8 cellular contexts compared by ENCODE assay signal in the genomic region with DNA sequence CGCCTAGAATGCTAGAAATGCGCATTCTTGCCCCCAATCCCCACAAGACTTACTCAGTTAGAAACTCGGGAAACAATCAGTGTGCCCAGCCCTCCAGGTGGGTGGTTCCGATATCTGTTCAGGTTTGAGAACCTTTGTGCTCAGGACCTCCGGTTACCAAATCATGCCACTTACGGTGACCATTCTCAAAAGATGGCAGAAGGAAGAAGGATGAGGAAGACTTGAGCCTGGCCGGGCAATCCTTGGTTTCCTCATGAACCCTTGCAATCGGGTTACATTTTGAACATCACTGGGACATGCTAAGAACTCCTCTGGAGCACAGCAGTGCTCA. TPM values are rescaled to one million over a fixed set of nuclear protein-coding genes. Genes with fewer than 3 reads are reported as not detected.
DNase-seq lines count a peak whose midpoint lies in the region; ATAC-seq and TF ChIP-seq lines count a peak whose summit lies in the region.

No MANE protein-coding gene starts in this region.

- H3K4me2 ChIP-seq in DND-41 (ENCODE audit: insufficient read depth, low read length) (peak overlapping the region; percentile 64), osteoblast (ENCODE audit: insufficient read depth, low read length) (peak overlapping the region; percentile 82)

- no peak for TF ChIP-seq CTCF in DND-41 (IDR thresholded peaks at IDR 0.05; ENCODE audit: borderline replicate concordance, extremely low read depth, low read length, poor library complexity, severe bottlenecking)
- TF ChIP-seq CTCF in HFFc6 (IDR thresholded peaks at IDR 0.05): no peak
- no peak for TF ChIP-seq CTCF in osteoblast (IDR thresholded peaks at IDR 0.05; ENCODE audit: extremely low read depth, low read depth, low read length)

- peaks cover 2% of the 10 kb centered on the region; the same call in 1 of the 2 replicates for H4K20me1 ChIP-seq in DND-41 (ENCODE audit: insufficient read depth, low read length)
- H4K20me1 ChIP-seq in osteoblast (ENCODE audit: insufficient read depth, low read length): peaks cover 4% of the 10 kb centered on the region

- H3K4me3 ChIP-seq in DND-41 (ENCODE audit: low read depth in 1 of 2, low read length in 2 of 2) (no peak overlapping the region), osteoblast (ENCODE audit: insufficient read depth, low read length) (peak overlapping the region; percentile 67)

- H3K9me3 Mint-ChIP-seq in HFFc6: no peaks in the 10 kb centered on the region
- no peaks in the 10 kb centered on the region for H3K9me3 Mint-ChIP-seq in activated naive CD8-positive, alpha-beta T cell treated with anti-CD3 and anti-CD28 coated beads, Interleukin-2, amount 10 ng/mL, durations not matched to agents 7 days and 5 days

- H3K27me3 Mint-ChIP-seq in HFFc6 (ENCODE audit: insufficient read depth): peaks cover 12% of the 10 kb centered on the region
- H3K27me3 Mint-ChIP-seq in activated naive CD8-positive, alpha-beta T cell treated with anti-CD3 and anti-CD28 coated beads, Interleukin-2, amount 10 ng/mL, durations not matched to agents 7 days and 5 days: peaks cover 10% of the 10 kb centered on the region

- DNase-seq in DND-41 (no peak), HFFc6 (no peak), osteoblast (ENCODE audit: insufficient read length, low spot score, missing footprints) (peak; percentile 71), NCI-H748 (lab: John Stamatoyannopoulos, UW; ENCODE audit: unreplicated experiment) (no peak), germinal center (ENCODE audit: low spot score) (no peak), OCI-M1 (lab: John Stamatoyannopoulos, UW) (no peak)
- no peak for DNase-seq in activated naive CD8-positive, alpha-beta T cell treated with anti-CD3 and anti-CD28 coated beads, Interleukin-2, amount 10 ng/mL, durations not matched to agents 7 days and 5 days

- ATAC-seq in DND-41 (ENCODE audit: insufficient read depth, low read depth) (no peak), HG03095 (IDR thresholded peaks at IDR 0.05; ENCODE audit: unreplicated experiment) (no peak)
- ATAC-seq in activated naive CD8-positive, alpha-beta T cell treated with anti-CD3 and anti-CD28 coated beads, Interleukin-2, amount 10 ng/mL, durations not matched to agents 7 days and 5 days (ENCODE audit: low read depth): no peak

- H3K27ac ChIP-seq in DND-41 (ENCODE audit: low read length) (no peak overlapping the region), osteoblast (ENCODE audit: low read depth, low read length) (peak overlapping the region; percentile 76)

- POLR2A ChIA-PET in activated naive CD8-positive, alpha-beta T cell treated with anti-CD3 and anti-CD28 coated beads, Interleukin-2, amount 10 ng/mL, durations not matched to agents 7 days and 5 days (lab: Charles Lee): interaction anchor here (1.0 to 1.5 kb wide), 2 partner anchors 10 to 23 kb away, joined by 4 to 8 read pairs; no protein-coding TSS in a partner anchor

- H3K4me1 Mint-ChIP-seq in HFFc6 (ENCODE audit: low read depth): peaks cover 58% of the 10 kb centered on the region
- peaks cover 42% of the 10 kb centered on the region for H3K4me1 Mint-ChIP-seq in activated naive CD8-positive, alpha-beta T cell treated with anti-CD3 and anti-CD28 coated beads, Interleukin-2, amount 10 ng/mL, durations not matched to agents 7 days and 5 days

- H3K27me3 ChIP-seq in DND-41 (ENCODE audit: insufficient read depth, low read length, poor library complexity) (no peaks in the 10 kb centered on the region), osteoblast (ENCODE audit: insufficient read depth, low read length) (peaks cover 21% of the 10 kb centered on the region)

- H3K36me3 ChIP-seq in DND-41 (ENCODE audit: insufficient read depth, low read length) (no peaks in the 10 kb centered on the region), osteoblast (ENCODE audit: insufficient read depth, low read length) (no peaks in the 10 kb centered on the region)

- H3K27ac Mint-ChIP-seq in HFFc6: peak overlapping the region; percentile 93
- H3K27ac Mint-ChIP-seq in activated naive CD8-positive, alpha-beta T cell treated with anti-CD3 and anti-CD28 coated beads, Interleukin-2, amount 10 ng/mL, durations not matched to agents 7 days and 5 days: peak overlapping the region; percentile 45

- no peak overlapping the region for H3K9ac ChIP-seq in DND-41 (ENCODE audit: low read depth, low read length)

- H3K36me3 Mint-ChIP-seq in HFFc6 (ENCODE audit: low read depth): 0 out of 2 replicates have a peak, but pooled peaks cover 5% of the 10 kb centered on the region
- H3K36me3 Mint-ChIP-seq in activated naive CD8-positive, alpha-beta T cell treated with anti-CD3 and anti-CD28 coated beads, Interleukin-2, amount 10 ng/mL, durations not matched to agents 7 days and 5 days: no peaks in the 10 kb centered on the region

- H3K4me1 ChIP-seq in DND-41 (ENCODE audit: insufficient read depth, low read length) (peaks cover 40% of the 10 kb centered on the region), osteoblast (ENCODE audit: insufficient read depth, low read length) (peaks cover 31% of the 10 kb centered on the region)

- H2AFZ ChIP-seq in DND-41 (ENCODE audit: low read depth, low read length) (no peak overlapping the region), osteoblast (ENCODE audit: low read length) (no peak overlapping the region)

- H3K9me3 ChIP-seq in DND-41 (ENCODE audit: insufficient read depth, low read length, severe bottlenecking): no peaks in the 10 kb centered on the region
- H3K9me3 ChIP-seq in osteoblast (ENCODE audit: low read depth, low read length): no peaks in the 10 kb centered on the region

- H3K79me2 ChIP-seq in DND-41 (ENCODE audit: insufficient read depth, low read length): peaks cover 10% of the 10 kb centered on the region
- H3K79me2 ChIP-seq in osteoblast (ENCODE audit: insufficient read depth, low read length): no peaks in the 10 kb centered on the region

- H3K4me3 Mint-ChIP-seq in HFFc6: peak overlapping the region; percentile 88
- H3K4me3 Mint-ChIP-seq in activated naive CD8-positive, alpha-beta T cell treated with anti-CD3 and anti-CD28 coated beads, Interleukin-2, amount 10 ng/mL, durations not matched to agents 7 days and 5 days: peak overlapping the region; percentile 60

RNA-seq across cellular contexts. Expression of gene RBM17, which starts 52.1 kb away (rescaled TPM):
- total RNA-seq in HFFc6 (2021; fragmentation: NEBNext Ultra II Directional; extraction: Animal tissue kit (Norgen Biotek cat#: 25700)): 10 to 100 TPM; 53.4 to 75.2 (median 66.3) TPM
- total RNA-seq in activated naive CD8-positive, alpha-beta T cell treated with anti-CD3 and anti-CD28 coated beads, Interleukin-2, amount 10 ng/mL, durations not matched to agents 7 days and 5 days: 100 to 1,000 TPM; 185 to 200 TPM
- total RNA-seq in osteoblast: 29.3 and 31.8 TPM in 2 replicates
